ENCODE assay signal across 1 cellular context in genomic region chr6:53792973-53793317, GRCh38.
TF ChIP-seq lines count a peak whose summit lies in the region.

No MANE protein-coding gene starts in this region.

TF ChIP-seq in GM12878, 131 proteins besides CTCF, POLR2A, EP300 and RAD21 (continued from another document):
- TF ChIP-seq, protein P1, sequence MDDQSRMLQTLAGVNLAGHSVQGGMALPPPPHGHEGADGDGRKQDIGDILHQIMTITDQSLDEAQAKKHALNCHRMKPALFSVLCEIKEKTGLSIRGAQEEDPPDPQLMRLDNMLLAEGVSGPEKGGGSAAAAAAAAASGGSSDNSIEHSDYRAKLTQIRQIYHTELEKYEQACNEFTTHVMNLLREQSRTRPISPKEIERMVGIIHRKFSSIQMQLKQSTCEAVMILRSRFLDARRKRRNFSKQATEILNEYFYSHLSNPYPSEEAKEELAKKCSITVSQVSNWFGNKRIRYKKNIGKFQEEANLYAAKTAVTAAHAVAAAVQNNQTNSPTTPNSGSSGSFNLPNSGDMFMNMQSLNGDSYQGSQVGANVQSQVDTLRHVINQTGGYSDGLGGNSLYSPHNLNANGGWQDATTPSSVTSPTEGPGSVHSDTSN (IDR thresholded peaks at IDR 0.05; ENCODE audit: insufficient replicate concordance, low read depth, low read length), result no peak
- TF ChIP-seq RELA (IDR thresholded peaks at IDR 0.05; ENCODE audit: borderline replicate concordance, partially characterized antibody) (no peak), ZNF274 (IDR thresholded peaks at IDR 0.05; ENCODE audit: insufficient read depth, insufficient read length) (no peak), POLR2AphosphoS2 (IDR thresholded peaks at IDR 0.05; ENCODE audit: low read depth, low read length) (no peak), NFXL1 (IDR thresholded peaks at IDR 0.05; ENCODE audit: borderline replicate concordance) (no peak), IRF5 (IDR thresholded peaks at IDR 0.05; ENCODE audit: borderline replicate concordance) (no peak), ZNF217 (IDR thresholded peaks at IDR 0.05) (no peak), ZNF384 (IDR thresholded peaks at IDR 0.05; ENCODE audit: borderline replicate concordance, low read depth, low read length) (no peak), MXI1 (IDR thresholded peaks at IDR 0.05; ENCODE audit: low read depth, low read length) (no peak), SIN3A (IDR thresholded peaks at IDR 0.05; ENCODE audit: low read depth, low read length) (no peak), SMAD1 (IDR thresholded peaks at IDR 0.05; ENCODE audit: low read depth, partially characterized antibody) (no peak), HCFC1 (IDR thresholded peaks at IDR 0.05; ENCODE audit: low read length) (no peak), MEF2B (IDR thresholded peaks at IDR 0.05; ENCODE audit: partially characterized antibody, poor library complexity, severe bottlenecking) (no peak)
